1 cellular context compared by ENCODE assay signal in the genomic region with DNA sequence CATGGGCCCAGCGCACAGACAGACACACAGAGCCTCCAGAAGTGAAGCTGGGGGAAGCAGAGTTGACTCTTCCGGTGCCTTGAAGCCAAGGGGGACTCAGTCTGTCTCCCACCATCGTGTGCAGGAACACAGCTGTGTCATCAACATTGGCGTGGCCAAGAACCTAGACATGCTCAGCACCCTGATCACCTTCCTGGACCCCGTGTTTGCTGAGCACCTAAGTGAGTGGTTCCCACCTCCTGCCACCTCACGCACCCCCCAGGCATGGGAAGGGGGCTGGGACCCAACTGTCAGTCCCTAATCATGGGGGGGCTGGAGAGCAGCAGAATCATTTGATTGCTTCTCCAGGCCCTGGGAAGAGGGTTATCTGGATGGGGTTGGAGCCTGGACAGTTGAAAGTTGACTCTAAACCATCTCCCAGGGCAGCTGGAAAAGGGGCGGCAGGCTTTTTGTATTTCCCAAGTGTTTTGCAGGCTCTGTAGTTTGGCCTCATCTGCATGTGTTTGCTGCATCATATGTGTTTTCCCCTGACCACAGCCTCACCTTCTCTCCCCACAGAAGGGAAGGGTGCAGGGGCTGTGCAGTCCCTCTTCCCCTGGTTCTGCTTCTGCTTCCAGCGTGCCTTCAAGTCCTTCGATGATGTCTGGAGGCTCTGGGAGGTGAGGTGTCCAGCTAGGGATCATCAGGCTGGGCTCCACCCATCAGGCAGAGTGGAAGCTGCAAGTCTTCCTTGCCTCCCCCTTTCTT.
TF ChIP-seq lines count a peak whose summit lies in the region.

No MANE protein-coding gene starts in this region.

TF ChIP-seq in H1, 55 proteins besides CTCF, POLR2A, EP300 and RAD21:
- TF ChIP-seq TBP (IDR thresholded peaks at IDR 0.05; ENCODE audit: low read depth, low read length) (no peak), HDAC6 (IDR thresholded peaks at IDR 0.05; ENCODE audit: low read depth, low read length) (no peak), ZNF274 (IDR thresholded peaks at IDR 0.05; ENCODE audit: borderline replicate concordance, extremely low read depth, low read length) (no peak), SP1 (IDR thresholded peaks at IDR 0.05; ENCODE audit: low read depth, low read length) (no peak), YY1 (IDR thresholded peaks at IDR 0.05; ENCODE audit: low read depth, low read length) (no peak)
- TF ChIP-seq, protein P1, sequence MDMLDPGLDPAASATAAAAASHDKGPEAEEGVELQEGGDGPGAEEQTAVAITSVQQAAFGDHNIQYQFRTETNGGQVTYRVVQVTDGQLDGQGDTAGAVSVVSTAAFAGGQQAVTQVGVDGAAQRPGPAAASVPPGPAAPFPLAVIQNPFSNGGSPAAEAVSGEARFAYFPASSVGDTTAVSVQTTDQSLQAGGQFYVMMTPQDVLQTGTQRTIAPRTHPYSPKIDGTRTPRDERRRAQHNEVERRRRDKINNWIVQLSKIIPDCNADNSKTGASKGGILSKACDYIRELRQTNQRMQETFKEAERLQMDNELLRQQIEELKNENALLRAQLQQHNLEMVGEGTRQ (IDR thresholded peaks at IDR 0.05; ENCODE audit: low read length) = no peak
